In genomic region chr11:74639533-74639932, GRCh38 we compare ENCODE assay signal across 15 cellular contexts. TPM values are rescaled to one million over a fixed set of nuclear protein-coding genes. Genes with fewer than 3 reads are reported as not detected.
DNase-seq lines count a peak whose midpoint lies in the region; ATAC-seq and TF ChIP-seq lines count a peak whose summit lies in the region.
"Had no signal": no experiment of that assay in that cellular context is flagged by ENCODE, and none has a peak within 500 bp of the region (broad histone marks: within the 10 kb centered on the region; RNA-seq: fewer than 3 reads in every experiment).

No MANE protein-coding gene starts in this region.

- H3K36me3 ChIP-seq in left ventricle myocardium inferior (peaks cover 48% of the 10 kb centered on the region), rectal smooth muscle tissue (ENCODE audit: control insufficient read depth, insufficient read depth, low read length) (peaks cover 12% of the 10 kb centered on the region)

- peak; percentile 48 for ATAC-seq in left ventricle myocardium superior
- ATAC-seq in HG03095 (IDR thresholded peaks at IDR 0.05; ENCODE audit: unreplicated experiment) = no peak
- ATAC-seq: A549 had no signal

- DNase-seq in left ventricle myocardium superior (no peak), left ventricle myocardium inferior (no peak), cardiac fibroblast (ENCODE audit: low read depth in 2 of 2) (peak; percentile 12 to 25), NCI-H446 treated with DMSO at 0.1 percent for 48 hours (lab: John Stamatoyannopoulos, UW) (no peak), SHP77 (lab: John Stamatoyannopoulos, UW) (no peak)
- DNase-seq: CD4-positive, CD25-positive, alpha-beta regulatory T cell; NCI-H1048; NCI-H146; NCI-H2081 treated with DMSO at 0.1 percent for 48 hours; NCI-H345; PC-9 had no signal

- intact Hi-C loops in left ventricle myocardium superior (cut with micrococcal nuclease) (loop anchor here (10.0 kb wide), 1 partner anchor 85 kb away; no protein-coding TSS in a partner anchor), left ventricle myocardium inferior (cut with micrococcal nuclease) (loop anchor here (10.0 kb wide), 1 partner anchor 85 kb away; no protein-coding TSS in a partner anchor)

- no peak overlapping the region for H3K27ac ChIP-seq in left ventricle myocardium inferior (replicated peaks)
- peak overlapping the region; percentile 2 for H3K27ac ChIP-seq in rectal smooth muscle tissue (ENCODE audit: low read depth, low read length)
- H3K27ac ChIP-seq: A549, PC-9 had no signal

- H3K27me3 ChIP-seq in left ventricle myocardium inferior (ENCODE audit: low read depth) (no peaks in the 10 kb centered on the region), rectal smooth muscle tissue (ENCODE audit: control insufficient read depth, insufficient read depth, low read length) (no peaks in the 10 kb centered on the region)

- H3K4me1 ChIP-seq in left ventricle myocardium inferior (no peaks in the 10 kb centered on the region), rectal smooth muscle tissue (ENCODE audit: control insufficient read depth, insufficient read depth, low read length) (peaks cover 41% of the 10 kb centered on the region)

- H3K4me3 ChIP-seq in left ventricle myocardium inferior (no peak overlapping the region), cardiac fibroblast (replicated peaks in 1 of 2; ENCODE audit: low read depth in 2 of 2, low read length in 2 of 2) (no peak overlapping the region), rectal smooth muscle tissue (ENCODE audit: low read length) (no peak overlapping the region)
- H3K4me3 ChIP-seq: A549, HAP-1, PC-9 had no signal

- H3K9ac ChIP-seq in rectal smooth muscle tissue (ENCODE audit: low read length) = no peak overlapping the region

- H3K9me3 ChIP-seq in left ventricle myocardium inferior (replicated peaks) = no peaks in the 10 kb centered on the region
- H3K9me3 ChIP-seq: A549, HAP-1 had no signal

- TF ChIP-seq CTCF in left ventricle myocardium inferior (IDR thresholded peaks at IDR 0.05; ENCODE audit: borderline replicate concordance) (no peak), cardiac fibroblast (IDR thresholded peaks at IDR 0.05; ENCODE audit: low read depth, low read length) (no peak)

RNA-seq across cellular contexts. Expression of gene POLD3, which starts 47.2 kb away (rescaled TPM):
- 8.9 TPM for total RNA-seq in left ventricle myocardium superior
- 6.2 TPM for total RNA-seq in left ventricle myocardium inferior

Comparison
In these comparisons a context has a peak if more than half of its experiments do, and no peak if none do; other contexts are left out.
1. DNase-seq: peak in cardiac fibroblast (2 of 2); none in left ventricle myocardium superior (single experiment), left ventricle myocardium inferior (single experiment), NCI-H446 treated with DMSO at 0.1 percent for 48 hours (single experiment) and SHP77 (0 of 2).